ENCODE assay signal across 14 cellular contexts in the genomic region with DNA sequence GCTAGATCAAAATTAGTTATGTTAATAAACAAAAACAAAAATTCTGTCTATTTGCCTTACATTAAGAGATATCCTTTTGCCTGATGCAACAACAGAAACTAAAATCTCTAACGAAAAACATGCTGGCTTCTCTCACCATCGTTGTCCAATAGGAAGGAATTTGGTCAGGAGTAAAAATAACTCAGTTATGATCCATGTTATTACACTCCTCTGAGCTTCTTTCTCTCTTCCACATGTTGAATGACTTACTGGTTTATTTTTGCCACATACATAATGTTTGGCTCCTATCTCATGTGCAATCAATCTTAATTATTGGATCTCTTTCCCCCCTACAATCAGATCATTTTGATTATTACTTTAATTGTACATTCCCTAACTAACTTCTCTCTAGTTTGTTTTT.
DNase-seq lines count a peak whose midpoint lies in the region; ATAC-seq and TF ChIP-seq lines count a peak whose summit lies in the region.
"Had no signal": no experiment of that assay in that cellular context is flagged by ENCODE, and none has a peak within 500 bp of the region (broad histone marks: within the 10 kb centered on the region; RNA-seq: fewer than 3 reads in every experiment).

No MANE protein-coding gene starts in this region.

- no peaks in the 10 kb centered on the region for H4K20me1 ChIP-seq in GM23338 (replicated peaks; ENCODE audit: insufficient read depth)

- H3K4me1 ChIP-seq in GM23338 (ENCODE audit: insufficient read depth): no peaks in the 10 kb centered on the region
- peaks cover 29% of the 10 kb centered on the region for H3K4me1 ChIP-seq in left ventricle myocardium inferior
- H3K4me1 ChIP-seq in CD4-positive, alpha-beta memory T cell (ENCODE audit: insufficient read depth, low read length): no peaks in the 10 kb centered on the region

- no peaks in the 10 kb centered on the region for H3K27me3 Mint-ChIP-seq in GM23338 (ENCODE audit: insufficient read depth, low read depth, poor library complexity)
- H3K27me3 Mint-ChIP-seq in CD4-positive, alpha-beta memory T cell: no peaks in the 10 kb centered on the region
- H3K27me3 Mint-ChIP-seq: activated CD4-positive, alpha-beta memory T cell treated with anti-CD3 and anti-CD28 coated beads, Interleukin-2, amount 10 ng/mL, durations not matched to agents 7 days and 5 days had no signal

- no peaks in the 10 kb centered on the region for H3K9me3 Mint-ChIP-seq in GM23338
- peaks cover 0 to 4% (median under 1%) of the 10 kb centered on the region in 8 donors for H3K9me3 Mint-ChIP-seq in CD4-positive, alpha-beta memory T cell
- H3K9me3 Mint-ChIP-seq: nephron progenitor cell had no signal

- TF ChIP-seq CTCF in GM23338 (conservative IDR thresholded peaks at IDR 0.05; ENCODE audit: low read depth in 2 of 2) (no peak), left ventricle myocardium inferior (IDR thresholded peaks at IDR 0.05; ENCODE audit: borderline replicate concordance) (no peak)

- H3K4me2 ChIP-seq in GM23338: no peak overlapping the region

- H3K4me3 ChIP-seq in GM23338 (no peak overlapping the region), left ventricle myocardium inferior (peak overlapping the region; percentile 69)
- H3K4me3 ChIP-seq in CD4-positive, alpha-beta memory T cell (ENCODE audit: low read length in 2 of 2): no peak overlapping the region

- no peaks in the 10 kb centered on the region for H3K27me3 ChIP-seq in GM23338 (ENCODE audit: insufficient read depth)
- H3K27me3 ChIP-seq in left ventricle myocardium inferior (ENCODE audit: low read depth): no peaks in the 10 kb centered on the region
- no peaks in the 10 kb centered on the region for H3K27me3 ChIP-seq in CD4-positive, alpha-beta memory T cell (ENCODE audit: insufficient read depth, low read length)

- ATAC-seq in GM23338 (no peak), GM19324 (IDR thresholded peaks at IDR 0.05; ENCODE audit: low FRiP score, unreplicated experiment) (no peak)

- H3K36me3 Mint-ChIP-seq in GM23338 (ENCODE audit: low read depth): no peaks in the 10 kb centered on the region
- H3K36me3 Mint-ChIP-seq in CD4-positive, alpha-beta memory T cell: no peaks in the 10 kb centered on the region

- peak overlapping the region; percentile 30; the same call in 1 of the 2 replicates for H2AFZ ChIP-seq in GM23338

- H3F3A ChIP-seq in GM23338 (replicated peaks; ENCODE audit: low read depth): no peaks in the 10 kb centered on the region

- H3K27ac ChIP-seq in GM23338 (ENCODE audit: low read depth) (no peak overlapping the region), caudate nucleus (ENCODE audit: low read depth, low read length) (peak overlapping the region; percentile 86), left ventricle myocardium inferior (replicated peaks) (peak overlapping the region; percentile 92)
- H3K27ac ChIP-seq in CD4-positive, alpha-beta memory T cell (ENCODE audit: low read depth, low read length): no peak overlapping the region

- POLR2A ChIA-PET in CD4-positive, alpha-beta memory T cell (lab: Charles Lee; ENCODE audit: partially characterized antibody): no interaction called here

- H3K4me1 Mint-ChIP-seq in GM23338: no peaks in the 10 kb centered on the region; the same call in 2 of the 3 replicates
- no peaks in the 10 kb centered on the region for H3K4me1 Mint-ChIP-seq in CD4-positive, alpha-beta memory T cell
- H3K4me1 Mint-ChIP-seq: activated CD4-positive, alpha-beta memory T cell treated with anti-CD3 and anti-CD28 coated beads, Interleukin-2, amount 10 ng/mL, durations not matched to agents 7 days and 5 days had no signal

- CTCF ChIA-PET in CD4-positive, alpha-beta memory T cell (lab: Charles Lee; ENCODE audit: partially characterized antibody): no interaction called here

- no peaks in the 10 kb centered on the region for H3K9me3 ChIP-seq in left ventricle myocardium inferior (replicated peaks)
- no peaks in the 10 kb centered on the region for H3K9me3 ChIP-seq in CD4-positive, alpha-beta memory T cell (ENCODE audit: control insufficient read depth in 1 of 2, low read length in 2 of 2)

- no peaks in the 10 kb centered on the region for H3K79me2 ChIP-seq in GM23338 (replicated peaks; ENCODE audit: insufficient read depth)

- no peak overlapping the region for H3K4me3 Mint-ChIP-seq in GM23338
- H3K4me3 Mint-ChIP-seq in CD4-positive, alpha-beta memory T cell: no peak overlapping the region
- H3K4me3 Mint-ChIP-seq: activated CD4-positive, alpha-beta memory T cell treated with anti-CD3 and anti-CD28 coated beads, Interleukin-2, amount 10 ng/mL, durations not matched to agents 7 days and 5 days; nephron progenitor cell had no signal

- intact Hi-C loops in left ventricle myocardium inferior (cut with micrococcal nuclease): no loop called here
- intact Hi-C loops in CD4-positive, alpha-beta memory T cell (cut with micrococcal nuclease): no loop called here

- DNase-seq in GM23338 (ENCODE audit: low spot score) (no peak), caudate nucleus (lab: John Stamatoyannopoulos, UW) (peak in 1 of 61 donors; percentile 14), left ventricle myocardium inferior (no peak), stromal cell of bone marrow (ENCODE audit: low read depth) (peak; percentile 40), foreskin melanocyte (no peak), NCI-H748 treated with DMSO at 0.1 percent for 48 hours (lab: John Stamatoyannopoulos, UW) (no peak)
- no peak for DNase-seq in CD4-positive, alpha-beta memory T cell
- DNase-seq: activated CD4-positive, alpha-beta memory T cell treated with anti-CD3 and anti-CD28 coated beads, Interleukin-2, amount 10 ng/mL, durations not matched to agents 7 days and 5 days; activated naive CD4-positive, alpha-beta T cell treated with anti-CD3 and anti-CD28 coated beads, Interleukin-2, amount 50 U/mL, for 16 hours; effector CD8-positive, alpha-beta T cell; EL; NCI-H2107; nephron progenitor cell had no signal

- H3K36me3 ChIP-seq in GM23338 (ENCODE audit: insufficient read depth): no peaks in the 10 kb centered on the region
- H3K36me3 ChIP-seq in left ventricle myocardium inferior: no peaks in the 10 kb centered on the region
- no peaks in the 10 kb centered on the region for H3K36me3 ChIP-seq in CD4-positive, alpha-beta memory T cell (ENCODE audit: insufficient read depth, low read length)

- H3K27ac Mint-ChIP-seq in GM23338: no peak overlapping the region; the same call in 1 of the 2 replicates
- H3K27ac Mint-ChIP-seq in CD4-positive, alpha-beta memory T cell: no peak overlapping the region
- H3K27ac Mint-ChIP-seq: activated CD4-positive, alpha-beta memory T cell treated with anti-CD3 and anti-CD28 coated beads, Interleukin-2, amount 10 ng/mL, durations not matched to agents 7 days and 5 days; nephron progenitor cell had no signal

- H3K9me2 ChIP-seq in GM23338 (ENCODE audit: insufficient read depth): no peaks in the 10 kb centered on the region

TF ChIP-seq in GM23338, 12 proteins besides CTCF, POLR2A, EP300 and RAD21 (continues in another document):
- TF ChIP-seq POLR2AphosphoS5 (IDR thresholded peaks at IDR 0.05; ENCODE audit: low read depth) (no peak), EZH2 (IDR thresholded peaks at IDR 0.05; ENCODE audit: low read depth, unreplicated experiment) (no peak), JUNB (IDR thresholded peaks at IDR 0.05; ENCODE audit: unreplicated experiment) (no peak)
- TF ChIP-seq, protein P1, sequence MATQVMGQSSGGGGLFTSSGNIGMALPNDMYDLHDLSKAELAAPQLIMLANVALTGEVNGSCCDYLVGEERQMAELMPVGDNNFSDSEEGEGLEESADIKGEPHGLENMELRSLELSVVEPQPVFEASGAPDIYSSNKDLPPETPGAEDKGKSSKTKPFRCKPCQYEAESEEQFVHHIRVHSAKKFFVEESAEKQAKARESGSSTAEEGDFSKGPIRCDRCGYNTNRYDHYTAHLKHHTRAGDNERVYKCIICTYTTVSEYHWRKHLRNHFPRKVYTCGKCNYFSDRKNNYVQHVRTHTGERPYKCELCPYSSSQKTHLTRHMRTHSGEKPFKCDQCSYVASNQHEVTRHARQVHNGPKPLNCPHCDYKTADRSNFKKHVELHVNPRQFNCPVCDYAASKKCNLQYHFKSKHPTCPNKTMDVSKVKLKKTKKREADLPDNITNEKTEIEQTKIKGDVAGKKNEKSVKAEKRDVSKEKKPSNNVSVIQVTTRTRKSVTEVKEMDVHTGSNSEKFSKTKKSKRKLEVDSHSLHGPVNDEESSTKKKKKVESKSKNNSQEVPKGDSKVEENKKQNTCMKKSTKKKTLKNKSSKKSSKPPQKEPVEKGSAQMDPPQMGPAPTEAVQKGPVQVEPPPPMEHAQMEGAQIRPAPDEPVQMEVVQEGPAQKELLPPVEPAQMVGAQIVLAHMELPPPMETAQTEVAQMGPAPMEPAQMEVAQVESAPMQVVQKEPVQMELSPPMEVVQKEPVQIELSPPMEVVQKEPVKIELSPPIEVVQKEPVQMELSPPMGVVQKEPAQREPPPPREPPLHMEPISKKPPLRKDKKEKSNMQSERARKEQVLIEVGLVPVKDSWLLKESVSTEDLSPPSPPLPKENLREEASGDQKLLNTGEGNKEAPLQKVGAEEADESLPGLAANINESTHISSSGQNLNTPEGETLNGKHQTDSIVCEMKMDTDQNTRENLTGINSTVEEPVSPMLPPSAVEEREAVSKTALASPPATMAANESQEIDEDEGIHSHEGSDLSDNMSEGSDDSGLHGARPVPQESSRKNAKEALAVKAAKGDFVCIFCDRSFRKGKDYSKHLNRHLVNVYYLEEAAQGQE (IDR thresholded peaks at IDR 0.05; ENCODE audit: unreplicated experiment): no peak
- TF ChIP-seq, protein P2, sequence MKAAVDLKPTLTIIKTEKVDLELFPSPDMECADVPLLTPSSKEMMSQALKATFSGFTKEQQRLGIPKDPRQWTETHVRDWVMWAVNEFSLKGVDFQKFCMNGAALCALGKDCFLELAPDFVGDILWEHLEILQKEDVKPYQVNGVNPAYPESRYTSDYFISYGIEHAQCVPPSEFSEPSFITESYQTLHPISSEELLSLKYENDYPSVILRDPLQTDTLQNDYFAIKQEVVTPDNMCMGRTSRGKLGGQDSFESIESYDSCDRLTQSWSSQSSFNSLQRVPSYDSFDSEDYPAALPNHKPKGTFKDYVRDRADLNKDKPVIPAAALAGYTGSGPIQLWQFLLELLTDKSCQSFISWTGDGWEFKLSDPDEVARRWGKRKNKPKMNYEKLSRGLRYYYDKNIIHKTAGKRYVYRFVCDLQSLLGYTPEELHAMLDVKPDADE (IDR thresholded peaks at IDR 0.05): no peak

Comparison
In these comparisons a context has a peak if more than half of its experiments do, and no peak if none do; other contexts are left out.
1. H3K27ac ChIP-seq: peak in caudate nucleus (single experiment) and left ventricle myocardium inferior (single experiment); none in GM23338 (single experiment) and CD4-positive, alpha-beta memory T cell (single experiment).